19 cellular contexts compared by ENCODE assay signal in genomic region chr12:18837025-18837424, GRCh38.
DNase-seq lines count a peak whose midpoint lies in the region; TF ChIP-seq lines count a peak whose summit lies in the region.
"Had no signal": no experiment of that assay in that cellular context is flagged by ENCODE, and none has a peak within 500 bp of the region (broad histone marks: within the 10 kb centered on the region; RNA-seq: fewer than 3 reads in every experiment).

No MANE protein-coding gene starts in this region.

- intact Hi-C loops in testis (cut with DNase I; ENCODE audit: low total_unique reads), result no loop called here

- H3K27ac Mint-ChIP-seq in endothelial cell (ENCODE audit: unreplicated experiment), result no peak overlapping the region
- H3K27ac Mint-ChIP-seq: stimulated activated memory B cell treated with anti-CD40 and anti-IgM and Interleukin-4, amounts not matched to agents 10 μg/mL and 1 μg/mL and 100 μg/mL, for 72 hours had no signal

- H3K4me3 ChIP-seq in fibroblast of mammary gland (ENCODE audit: control insufficient read depth, low read depth, low read length) (no peak overlapping the region), skeletal muscle cell (ENCODE audit: low read depth, low read length) (no peak overlapping the region), testis (no peak overlapping the region)
- H3K4me3 ChIP-seq: tibial artery had no signal

- H3K36me3 Mint-ChIP-seq in endothelial cell (ENCODE audit: low read depth, unreplicated experiment), result no peaks in the 10 kb centered on the region
- H3K36me3 Mint-ChIP-seq: stimulated activated memory B cell treated with anti-CD40 and anti-IgM and Interleukin-4, amounts not matched to agents 10 μg/mL and 1 μg/mL and 100 μg/mL, for 72 hours had no signal

- peaks cover 3% of the 10 kb centered on the region for H3K4me1 Mint-ChIP-seq in endothelial cell (ENCODE audit: unreplicated experiment)
- H3K4me1 Mint-ChIP-seq: stimulated activated memory B cell treated with anti-CD40 and anti-IgM and Interleukin-4, amounts not matched to agents 10 μg/mL and 1 μg/mL and 100 μg/mL, for 72 hours had no signal

- TF ChIP-seq CTCF in fibroblast of mammary gland (conservative IDR thresholded peaks at IDR 0.05; ENCODE audit: control insufficient read depth, insufficient read depth, low read depth, low read length) (no peak), testis (IDR thresholded peaks at IDR 0.05) (no peak), endothelial cell (IDR thresholded peaks at IDR 0.05; ENCODE audit: unreplicated experiment) (no peak)

- H3K4me3 Mint-ChIP-seq in endothelial cell (ENCODE audit: unreplicated experiment), result no peak overlapping the region
- H3K4me3 Mint-ChIP-seq: stimulated activated memory B cell treated with anti-CD40 and anti-IgM and Interleukin-4, amounts not matched to agents 10 μg/mL and 1 μg/mL and 100 μg/mL, for 72 hours had no signal

- no peaks in the 10 kb centered on the region for H3K27me3 Mint-ChIP-seq in endothelial cell (ENCODE audit: unreplicated experiment)
- H3K27me3 Mint-ChIP-seq: stimulated activated memory B cell treated with anti-CD40 and anti-IgM and Interleukin-4, amounts not matched to agents 10 μg/mL and 1 μg/mL and 100 μg/mL, for 72 hours had no signal

- DNase-seq in DMS53 (lab: John Stamatoyannopoulos, UW) (peak; percentile 33), DMS53 treated with DMSO at 0.1 percent for 48 hours (lab: John Stamatoyannopoulos, UW; ENCODE audit: unreplicated experiment) (no peak), NCI-H82 treated with DMSO at 0.1 percent for 48 hours (lab: John Stamatoyannopoulos, UW; ENCODE audit: unreplicated experiment) (peak; percentile 62), fibroblast of mammary gland (ENCODE audit: low read depth) (peak; percentile 69), skeletal muscle cell (ENCODE audit: low read depth) (peak; percentile 12), medulla oblongata (ENCODE audit: extremely low spot score) (no peak), testis (no peak), endothelial cell (ENCODE audit: low spot score) (no peak)
- DNase-seq: 8988T; activated CD4-positive, CD25-positive, alpha-beta regulatory T cell treated with anti-CD3 and anti-CD28 coated beads, Interleukin-2, amount 50 U/mL, for 72 hours; caudate nucleus; DND-41; NCI-H187; NCI-H510A treated with DMSO at 0.1 percent for 48 hours; stimulated activated CD4-positive, alpha-beta T cell treated with anti-CD3 and anti-CD28 coated beads, Interleukin-15, amount 100 ng/mL, for 24 hours; T1000; tibial artery had no signal

- H3K4me1 ChIP-seq in testis, result no peaks in the 10 kb centered on the region
- H3K4me1 ChIP-seq: tibial artery had no signal

- peaks cover 5% of the 10 kb centered on the region for H3K9me3 Mint-ChIP-seq in endothelial cell (ENCODE audit: unreplicated experiment)

- no peaks in the 10 kb centered on the region for H3K36me3 ChIP-seq in testis (ENCODE audit: low read depth, missing control alignments)
- H3K36me3 ChIP-seq: tibial artery had no signal

- H3K9me3 ChIP-seq in testis, result no peaks in the 10 kb centered on the region

- H3K27me3 ChIP-seq in testis, result no peaks in the 10 kb centered on the region
- H3K27me3 ChIP-seq: tibial artery had no signal

- H3K27ac ChIP-seq in testis, result no peak overlapping the region
- H3K27ac ChIP-seq: C4-2B, tibial artery had no signal

- no peak for TF ChIP-seq POLR2A in testis (IDR thresholded peaks at IDR 0.05)

- WGBS in testis, 2 donors, result 67 to 70% methylated on average over 4 of the region's 4 CpGs

Comparison
In these comparisons a context has a peak if more than half of its experiments do, and no peak if none do; other contexts are left out.
1. DNase-seq: peak in DMS53 (single experiment), NCI-H82 treated with DMSO at 0.1 percent for 48 hours (single experiment), fibroblast of mammary gland (single experiment) and skeletal muscle cell (single experiment); none in DMS53 treated with DMSO at 0.1 percent for 48 hours (single experiment), medulla oblongata (single experiment), testis (single experiment) and endothelial cell (single experiment).